Comparison of ENCODE assay signal across 22 cellular contexts in genomic region chr5:172422255-172422654, GRCh38. TPM values are rescaled to one million over a fixed set of nuclear protein-coding genes. Genes with fewer than 3 reads are reported as not detected.
A peak's percentile ranks its signal among the peaks of the same experiment; 100 is the strongest.
DNase-seq lines count a peak whose midpoint lies in the region; ATAC-seq and TF ChIP-seq lines count a peak whose summit lies in the region.
"Had no signal": no experiment of that assay in that cellular context is flagged by ENCODE, and none has a peak within 500 bp of the region (broad histone marks: within the 10 kb centered on the region; RNA-seq: fewer than 3 reads in every experiment).

No MANE protein-coding gene starts in this region.

- H3K36me3 Mint-ChIP-seq in stimulated activated effector memory CD8-positive, alpha-beta T cell treated with anti-CD3 and anti-CD28 coated beads, Interleukin-12 subunit alpha, Interleukin-12 subunit beta, amount 100 ng/mL, for 72 hours, result no peaks in the 10 kb centered on the region
- no peaks in the 10 kb centered on the region for H3K36me3 Mint-ChIP-seq in activated CD8-positive, alpha-beta T cell treated with anti-CD3 and anti-CD28 coated beads, Interleukin-2, amount 10 ng/mL, durations not matched to agents 7 days and 5 days (ENCODE audit: low read depth)
- H3K36me3 Mint-ChIP-seq: CD4-positive, CD25-positive, alpha-beta regulatory T cell; IgD-negative memory B cell had no signal

- CTCF ChIA-PET in activated CD8-positive, alpha-beta T cell treated with anti-CD3 and anti-CD28 coated beads, Interleukin-2, amount 10 ng/mL, durations not matched to agents 7 days and 5 days (lab: Charles Lee), result no interaction called here

- H3K27ac Mint-ChIP-seq in stimulated activated effector memory CD8-positive, alpha-beta T cell treated with anti-CD3 and anti-CD28 coated beads, Interleukin-12 subunit alpha, Interleukin-12 subunit beta, amount 100 ng/mL, for 72 hours, result no peak overlapping the region
- H3K27ac Mint-ChIP-seq in activated CD8-positive, alpha-beta T cell treated with anti-CD3 and anti-CD28 coated beads, Interleukin-2, amount 10 ng/mL, durations not matched to agents 7 days and 5 days, result no peak overlapping the region
- H3K27ac Mint-ChIP-seq: CD4-positive, CD25-positive, alpha-beta regulatory T cell; IgD-negative memory B cell had no signal

- H3K9me3 ChIP-seq in adrenal gland (replicated peaks in 1 of 3) (no peaks in the 10 kb centered on the region), esophagus muscularis mucosa (no peaks in the 10 kb centered on the region), gastrocnemius medialis (no peaks in the 10 kb centered on the region), tibial nerve (no peaks in the 10 kb centered on the region), MG63 (no peaks in the 10 kb centered on the region)
- H3K9me3 ChIP-seq: SJSA1 had no signal

- H3K27ac ChIP-seq in adrenal gland (peak overlapping the region in 3 of 5 donors; percentile 20 to 96 (median 26)), esophagus muscularis mucosa (replicated peaks in 1 of 4) (peak overlapping the region; percentile 86 to 92 (median 87)), gastrocnemius medialis (peak overlapping the region in 3 of 4 donors; percentile 19 to 74 (median 66)), tibial nerve (peak overlapping the region; percentile 47 to 97 (median 88))
- H3K27ac ChIP-seq: HL-60, PC-9, SJSA1 had no signal

- H3K27me3 ChIP-seq in adrenal gland (no peaks in the 10 kb centered on the region), esophagus muscularis mucosa (no peaks in the 10 kb centered on the region), gastrocnemius medialis (no peaks in the 10 kb centered on the region), tibial nerve (no peaks in the 10 kb centered on the region), MG63 (no peaks in the 10 kb centered on the region)
- H3K27me3 ChIP-seq: SJSA1 had no signal

- H3K36me3 ChIP-seq in adrenal gland (replicated peaks in 1 of 2), result peaks cover 0 to 6% of the 10 kb centered on the region in 2 donors
- H3K36me3 ChIP-seq in esophagus muscularis mucosa, result peaks cover 0 to 17% (median 2%) of the 10 kb centered on the region in 4 donors
- H3K36me3 ChIP-seq in gastrocnemius medialis, result no peaks in the 10 kb centered on the region
- peaks cover 0 to 15% (median 0%) of the 10 kb centered on the region in 3 donors for H3K36me3 ChIP-seq in tibial nerve
- peaks cover 15% of the 10 kb centered on the region for H3K36me3 ChIP-seq in MG63

- 91 to 97% (median 93%) methylated on average over 10 of the region's 10 CpGs for whole genome bisulfite sequencing in adrenal gland, 4 donors
- WGBS in esophagus muscularis mucosa, result 85% methylated on average over 10 of the region's 10 CpGs
- 88 to 93% methylated on average over 10 of the region's 10 CpGs for WGBS in tibial nerve, 2 donors

- H3K4me1 ChIP-seq in adrenal gland (replicated peaks in 1 of 2) (peaks cover 55 to 82% of the 10 kb centered on the region in 2 donors), esophagus muscularis mucosa (peaks cover 53 to 100% (median 97%) of the 10 kb centered on the region in 4 donors), gastrocnemius medialis (peaks cover 18 to 39% of the 10 kb centered on the region in 2 donors), tibial nerve (peaks cover 14 to 99% (median 78%) of the 10 kb centered on the region in 4 donors)

- H3K27me3 Mint-ChIP-seq in activated CD8-positive, alpha-beta T cell treated with anti-CD3 and anti-CD28 coated beads, Interleukin-2, amount 10 ng/mL, durations not matched to agents 7 days and 5 days (ENCODE audit: low read depth), result no peaks in the 10 kb centered on the region
- H3K27me3 Mint-ChIP-seq: CD4-positive, CD25-positive, alpha-beta regulatory T cell had no signal

- TF ChIP-seq CTCF in adrenal gland (IDR thresholded peaks at IDR 0.05) (no peak), esophagus muscularis mucosa (IDR thresholded peaks at IDR 0.05) (no peak), gastrocnemius medialis (IDR thresholded peaks at IDR 0.05 in 4 of 5, conservative IDR thresholded peaks at IDR 0.05 in 1 of 5) (no peak), tibial nerve (IDR thresholded peaks at IDR 0.05) (no peak)

- in situ Hi-C loops in gastrocnemius medialis (cut with MboI; ENCODE audit: low sequenced_read_pairs in 4 of 4), result no loop called here

- H3K4me3 Mint-ChIP-seq in stimulated activated effector memory CD8-positive, alpha-beta T cell treated with anti-CD3 and anti-CD28 coated beads, Interleukin-12 subunit alpha, Interleukin-12 subunit beta, amount 100 ng/mL, for 72 hours, result no peak overlapping the region
- no peak overlapping the region for H3K4me3 Mint-ChIP-seq in activated CD8-positive, alpha-beta T cell treated with anti-CD3 and anti-CD28 coated beads, Interleukin-2, amount 10 ng/mL, durations not matched to agents 7 days and 5 days
- H3K4me3 Mint-ChIP-seq: CD4-positive, CD25-positive, alpha-beta regulatory T cell; IgD-negative memory B cell had no signal

- POLR2A ChIA-PET in activated CD8-positive, alpha-beta T cell treated with anti-CD3 and anti-CD28 coated beads, Interleukin-2, amount 10 ng/mL, durations not matched to agents 7 days and 5 days (lab: Charles Lee), result no interaction called here

- intact Hi-C loops in adrenal gland (cut with DNase I) (no loop called here), esophagus muscularis mucosa (cut with DNase I) (no loop called here), gastrocnemius medialis (cut with DNase I; ENCODE audit: low total_unique reads) (no loop called here)

- peak in 1 of 7 donors; percentile 22 for DNase-seq in adrenal gland
- DNase-seq in esophagus muscularis mucosa (ENCODE audit: extremely low spot score), result no peak
- DNase-seq in gastrocnemius medialis, result no peak
- DNase-seq in tibial nerve (ENCODE audit: low spot score in 2 of 2), result no peak
- no peak for DNase-seq in stimulated activated effector memory CD8-positive, alpha-beta T cell treated with anti-CD3 and anti-CD28 coated beads, Interleukin-12 subunit alpha, Interleukin-12 subunit beta, amount 100 ng/mL, for 72 hours (ENCODE audit: low spot score in 2 of 2)
- no peak for DNase-seq in activated CD8-positive, alpha-beta T cell treated with anti-CD3 and anti-CD28 coated beads, Interleukin-2, amount 10 ng/mL, durations not matched to agents 7 days and 5 days
- no peak for DNase-seq in MG63
- no peak for DNase-seq in activated CD4-positive, alpha-beta T cell treated with anti-CD3 and anti-CD28 coated beads for 48 hours
- DNase-seq: CD4-positive, CD25-positive, alpha-beta regulatory T cell; MV-4-11; NCI-H1105; NCI-H1436 treated with DMSO at 0.1 percent for 48 hours; NCI-H187 treated with DMSO at 0.1 percent for 48 hours; NCI-H2107; NCI-H524 treated with DMSO at 0.1 percent for 48 hours; NCI-H82; NK-92 treated with Interleukin-12 subunit alpha and Interleukin-12 subunit beta, amount 100 ng/mL, for 24 hours; PC-9; Right ventricle myocardium superior had no signal

- TF ChIP-seq POLR2A in adrenal gland (IDR thresholded peaks at IDR 0.05) (no peak), esophagus muscularis mucosa (IDR thresholded peaks at IDR 0.05; ENCODE audit: low read depth) (no peak), gastrocnemius medialis (IDR thresholded peaks at IDR 0.05) (no peak), tibial nerve (IDR thresholded peaks at IDR 0.05) (no peak)

- H3K4me3 ChIP-seq in adrenal gland (no peak overlapping the region), esophagus muscularis mucosa (no peak overlapping the region), gastrocnemius medialis (no peak overlapping the region), tibial nerve (no peak overlapping the region), MG63 (no peak overlapping the region)
- H3K4me3 ChIP-seq: PC-9, SJSA1 had no signal

- TF ChIP-seq EP300 in esophagus muscularis mucosa (IDR thresholded peaks at IDR 0.05), result no peak
- no peak for TF ChIP-seq EP300 in tibial nerve (IDR thresholded peaks at IDR 0.05)

- H3K4me1 Mint-ChIP-seq in stimulated activated effector memory CD8-positive, alpha-beta T cell treated with anti-CD3 and anti-CD28 coated beads, Interleukin-12 subunit alpha, Interleukin-12 subunit beta, amount 100 ng/mL, for 72 hours, result no peaks in the 10 kb centered on the region
- peaks cover 4% of the 10 kb centered on the region for H3K4me1 Mint-ChIP-seq in activated CD8-positive, alpha-beta T cell treated with anti-CD3 and anti-CD28 coated beads, Interleukin-2, amount 10 ng/mL, durations not matched to agents 7 days and 5 days (ENCODE audit: low read depth)
- H3K4me1 Mint-ChIP-seq: CD4-positive, CD25-positive, alpha-beta regulatory T cell had no signal

- no peaks in the 10 kb centered on the region for H3K9me3 Mint-ChIP-seq in stimulated activated effector memory CD8-positive, alpha-beta T cell treated with anti-CD3 and anti-CD28 coated beads, Interleukin-12 subunit alpha, Interleukin-12 subunit beta, amount 100 ng/mL, for 72 hours
- no peaks in the 10 kb centered on the region for H3K9me3 Mint-ChIP-seq in activated CD8-positive, alpha-beta T cell treated with anti-CD3 and anti-CD28 coated beads, Interleukin-2, amount 10 ng/mL, durations not matched to agents 7 days and 5 days (ENCODE audit: insufficient read depth)
- H3K9me3 Mint-ChIP-seq: CD4-positive, CD25-positive, alpha-beta regulatory T cell; IgD-negative memory B cell had no signal

- no peak for ATAC-seq in gastrocnemius medialis
- no peak for ATAC-seq in stimulated activated effector memory CD8-positive, alpha-beta T cell treated with anti-CD3 and anti-CD28 coated beads, Interleukin-12 subunit alpha, Interleukin-12 subunit beta, amount 100 ng/mL, for 72 hours
- ATAC-seq in activated CD8-positive, alpha-beta T cell treated with anti-CD3 and anti-CD28 coated beads, Interleukin-2, amount 10 ng/mL, durations not matched to agents 7 days and 5 days, result no peak

RNA-seq across cellular contexts. Expression of gene SH3PXD2B, which starts 32.1 kb away (rescaled TPM):
- total RNA-seq in adrenal gland (100 to 1,000 TPM in 1 of 8 donors, 10 to 100 TPM in 7; 41.1 to 111 (median 64.7) TPM), esophagus muscularis mucosa (10 to 100 TPM; 41.5 to 66.5 (median 49.2) TPM), gastrocnemius medialis (10 to 100 TPM in 1 of 4 donors, 1 to 10 TPM in 3; 2.7 to 10.2 (median 4.2) TPM), tibial nerve (10 to 100 TPM; 27.8 to 52.6 (median 44.4) TPM)
- 10 to 100 TPM; 15.2 to 37.9 (median 28.4) TPM for polyA plus RNA-seq in adrenal gland
- under 1 TPM; 0.21 to 0.23 TPM for total RNA-seq in activated CD8-positive, alpha-beta T cell treated with anti-CD3 and anti-CD28 coated beads, Interleukin-2, amount 10 ng/mL, durations not matched to agents 7 days and 5 days
- 4.4 and 15.2 TPM in 2 replicates for total RNA-seq in MG63 (2014; rRNA removed; shearing (Covaris generic); ENCODE audit: low replicate concordance)
- polyA plus RNA-seq: CD4-positive, CD25-positive, alpha-beta regulatory T cell; IgD-negative memory B cell had no signal

Comparison
In these comparisons a context has a peak if more than half of its experiments do, and no peak if none do; other contexts are left out.
1. H3K27ac ChIP-seq: peak in every context shown above with its lines; median percentile 88 in tibial nerve; 87 in esophagus muscularis mucosa; 66 in gastrocnemius medialis; 26 in adrenal gland.